In the genomic region with DNA sequence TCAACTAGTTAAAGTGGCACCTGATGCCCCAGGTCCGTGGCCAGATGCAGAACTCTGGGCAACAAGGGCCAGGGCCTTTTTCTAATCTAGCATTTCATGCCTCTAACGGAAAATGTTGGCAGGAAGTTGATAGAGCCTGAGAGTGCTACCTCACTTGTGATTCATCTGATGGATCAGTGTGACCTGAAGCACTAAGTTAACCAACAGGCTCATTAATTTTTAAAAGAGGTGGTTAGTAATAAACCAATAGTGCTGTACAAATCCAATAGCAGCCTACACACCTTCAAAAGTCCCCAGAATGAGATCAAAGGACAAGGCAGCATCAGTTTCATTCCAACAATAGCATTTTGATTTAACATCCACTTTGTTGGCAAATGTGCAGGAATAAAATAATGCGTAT, we compare ENCODE assay signal across 14 cellular contexts. TPM values are rescaled to one million over a fixed set of nuclear protein-coding genes. Genes with fewer than 3 reads are reported as not detected.
A peak's percentile ranks its signal among the peaks of the same experiment; 100 is the strongest.
DNase-seq lines count a peak whose midpoint lies in the region; ATAC-seq and TF ChIP-seq lines count a peak whose summit lies in the region.
"Had no signal": no experiment of that assay in that cellular context is flagged by ENCODE, and none has a peak within 500 bp of the region (broad histone marks: within the 10 kb centered on the region; RNA-seq: fewer than 3 reads in every experiment).

No MANE protein-coding gene starts in this region.

- peaks cover 10% of the 10 kb centered on the region for H3K27me3 Mint-ChIP-seq in activated CD8-positive, alpha-beta memory T cell treated with anti-CD3 and anti-CD28 coated beads, Interleukin-2, amount 10 ng/mL, durations not matched to agents 7 days and 5 days
- peaks cover 3% of the 10 kb centered on the region for H3K27me3 Mint-ChIP-seq in activated T-helper 17 cell treated with anti-CD3 and anti-CD28 coated beads, Interleukin-2, amount 50 U/mL, for 72 hours
- peaks cover 20% of the 10 kb centered on the region for H3K27me3 Mint-ChIP-seq in stimulated activated naive CD8-positive, alpha-beta T cell treated with anti-CD3 and anti-CD28 coated beads, Interleukin-15, amount 100 ng/mL, for 72 hours

- intact Hi-C loops in breast epithelium (cut with DNase I; ENCODE audit: low total_unique reads) = no loop called here

- no peak for TF ChIP-seq CTCF in breast epithelium (IDR thresholded peaks at IDR 0.05)

- H3K4me3 Mint-ChIP-seq in activated CD8-positive, alpha-beta memory T cell treated with anti-CD3 and anti-CD28 coated beads, Interleukin-2, amount 10 ng/mL, durations not matched to agents 7 days and 5 days = no peak overlapping the region
- H3K4me3 Mint-ChIP-seq in activated T-helper 17 cell treated with anti-CD3 and anti-CD28 coated beads, Interleukin-2, amount 50 U/mL, for 72 hours = no peak overlapping the region
- no peak overlapping the region for H3K4me3 Mint-ChIP-seq in stimulated activated naive CD8-positive, alpha-beta T cell treated with anti-CD3 and anti-CD28 coated beads, Interleukin-15, amount 100 ng/mL, for 72 hours
- H3K4me3 Mint-ChIP-seq: type B pancreatic cell had no signal

- H3K27ac Mint-ChIP-seq in activated CD8-positive, alpha-beta memory T cell treated with anti-CD3 and anti-CD28 coated beads, Interleukin-2, amount 10 ng/mL, durations not matched to agents 7 days and 5 days = peak overlapping the region; percentile 40
- peak overlapping the region; percentile 83 for H3K27ac Mint-ChIP-seq in activated T-helper 17 cell treated with anti-CD3 and anti-CD28 coated beads, Interleukin-2, amount 50 U/mL, for 72 hours
- H3K27ac Mint-ChIP-seq in stimulated activated naive CD8-positive, alpha-beta T cell treated with anti-CD3 and anti-CD28 coated beads, Interleukin-15, amount 100 ng/mL, for 72 hours = no peak overlapping the region
- H3K27ac Mint-ChIP-seq: type B pancreatic cell had no signal

- peaks cover 7% of the 10 kb centered on the region for H3K4me1 Mint-ChIP-seq in activated CD8-positive, alpha-beta memory T cell treated with anti-CD3 and anti-CD28 coated beads, Interleukin-2, amount 10 ng/mL, durations not matched to agents 7 days and 5 days
- peaks cover 5% of the 10 kb centered on the region for H3K4me1 Mint-ChIP-seq in activated T-helper 17 cell treated with anti-CD3 and anti-CD28 coated beads, Interleukin-2, amount 50 U/mL, for 72 hours
- H3K4me1 Mint-ChIP-seq in stimulated activated naive CD8-positive, alpha-beta T cell treated with anti-CD3 and anti-CD28 coated beads, Interleukin-15, amount 100 ng/mL, for 72 hours = peaks cover 20% of the 10 kb centered on the region

- no peaks in the 10 kb centered on the region for H3K9me3 Mint-ChIP-seq in activated CD8-positive, alpha-beta memory T cell treated with anti-CD3 and anti-CD28 coated beads, Interleukin-2, amount 10 ng/mL, durations not matched to agents 7 days and 5 days (ENCODE audit: low read depth)
- no peaks in the 10 kb centered on the region for H3K9me3 Mint-ChIP-seq in activated T-helper 17 cell treated with anti-CD3 and anti-CD28 coated beads, Interleukin-2, amount 50 U/mL, for 72 hours
- no peaks in the 10 kb centered on the region for H3K9me3 Mint-ChIP-seq in stimulated activated naive CD8-positive, alpha-beta T cell treated with anti-CD3 and anti-CD28 coated beads, Interleukin-15, amount 100 ng/mL, for 72 hours
- H3K9me3 Mint-ChIP-seq: type B pancreatic cell had no signal

- H3K4me3 ChIP-seq in breast epithelium = no peak overlapping the region

- ATAC-seq in activated CD8-positive, alpha-beta memory T cell treated with anti-CD3 and anti-CD28 coated beads, Interleukin-2, amount 10 ng/mL, durations not matched to agents 7 days and 5 days = peak; percentile 55
- ATAC-seq in HG03175 (IDR thresholded peaks at IDR 0.05; ENCODE audit: unreplicated experiment) = peak; percentile 49
- peak; percentile 78 for ATAC-seq in activated T-helper 17 cell treated with anti-CD3 and anti-CD28 coated beads, Interleukin-2, amount 50 U/mL, for 72 hours (replicated peaks)
- peak; percentile 82 for ATAC-seq in stimulated activated naive CD8-positive, alpha-beta T cell treated with anti-CD3 and anti-CD28 coated beads, Interleukin-15, amount 100 ng/mL, for 72 hours
- ATAC-seq in HG02571 (IDR thresholded peaks at IDR 0.05; ENCODE audit: unreplicated experiment) = no peak

- no peaks in the 10 kb centered on the region for H3K36me3 ChIP-seq in breast epithelium

- H3K27me3 ChIP-seq in breast epithelium = no peaks in the 10 kb centered on the region

- H3K27ac ChIP-seq in breast epithelium = no peak overlapping the region

- CTCF ChIA-PET in activated CD8-positive, alpha-beta memory T cell treated with anti-CD3 and anti-CD28 coated beads, Interleukin-2, amount 10 ng/mL, durations not matched to agents 7 days and 5 days (lab: Charles Lee) = no interaction called here

- TF ChIP-seq POLR2A in breast epithelium (IDR thresholded peaks at IDR 0.05) = no peak

- DNase-seq in activated CD8-positive, alpha-beta memory T cell treated with anti-CD3 and anti-CD28 coated beads, Interleukin-2, amount 10 ng/mL, durations not matched to agents 7 days and 5 days = no peak
- DNase-seq in activated CD8-positive, alpha-beta memory T cell treated with anti-CD3 and anti-CD28 coated beads, Interleukin-2, amount 50 U/mL, for 4 hours = no peak
- DNase-seq in stimulated activated naive CD8-positive, alpha-beta T cell treated with anti-CD3 and anti-CD28 coated beads, Interleukin-15, amount 100 ng/mL, for 72 hours = no peak
- DNase-seq in breast epithelium (ENCODE audit: low spot score in 2 of 2) (no peak), DMS114 treated with DMSO at 0.1 percent for 48 hours (lab: John Stamatoyannopoulos, UW; ENCODE audit: unreplicated experiment) (no peak)
- DNase-seq: DMS53; effector CD4-positive, alpha-beta T cell; foreskin melanocyte had no signal

- no peaks in the 10 kb centered on the region for H3K9me3 ChIP-seq in breast epithelium

- no peaks in the 10 kb centered on the region for H3K4me1 ChIP-seq in breast epithelium

- no peaks in the 10 kb centered on the region for H3K36me3 Mint-ChIP-seq in activated CD8-positive, alpha-beta memory T cell treated with anti-CD3 and anti-CD28 coated beads, Interleukin-2, amount 10 ng/mL, durations not matched to agents 7 days and 5 days
- no peaks in the 10 kb centered on the region for H3K36me3 Mint-ChIP-seq in activated T-helper 17 cell treated with anti-CD3 and anti-CD28 coated beads, Interleukin-2, amount 50 U/mL, for 72 hours (ENCODE audit: low read depth)

RNA-seq across cellular contexts. Expression of gene UBE2L5, which starts 19.0 kb away (rescaled TPM):
- not detected for total RNA-seq in activated CD8-positive, alpha-beta memory T cell treated with anti-CD3 and anti-CD28 coated beads, Interleukin-2, amount 10 ng/mL, durations not matched to agents 7 days and 5 days
- not detected for total RNA-seq in activated T-helper 17 cell treated with anti-CD3 and anti-CD28 coated beads, Interleukin-2, amount 50 U/mL, for 72 hours
- total RNA-seq in breast epithelium = 1 to 10 TPM in 1 of 3 donors, under 1 TPM in 1, not detected in 1; 0.98 to 1.3 TPM
- total RNA-seq: LHCN-M2, SK-MEL-5 had no signal

RNA-seq across cellular contexts. Expression of gene HMGB1, which starts 24.4 kb away (rescaled TPM):
- total RNA-seq in activated CD8-positive, alpha-beta memory T cell treated with anti-CD3 and anti-CD28 coated beads, Interleukin-2, amount 10 ng/mL, durations not matched to agents 7 days and 5 days = 100 to 1,000 TPM; 716 to 739 TPM
- total RNA-seq in activated T-helper 17 cell treated with anti-CD3 and anti-CD28 coated beads, Interleukin-2, amount 50 U/mL, for 72 hours = 100 to 1,000 TPM; 232 to 499 TPM
- 100 to 1,000 TPM; 185 to 269 (median 262) TPM for total RNA-seq in breast epithelium

Comparison
In these comparisons a context has a peak if more than half of its experiments do, and no peak if none do; other contexts are left out.
1. H3K27ac Mint-ChIP-seq: peak in activated CD8-positive, alpha-beta memory T cell treated with anti-CD3 and anti-CD28 coated beads, Interleukin-2, amount 10 ng/mL, durations not matched to agents 7 days and 5 days (single experiment) and activated T-helper 17 cell treated with anti-CD3 and anti-CD28 coated beads, Interleukin-2, amount 50 U/mL, for 72 hours (single experiment); none in stimulated activated naive CD8-positive, alpha-beta T cell treated with anti-CD3 and anti-CD28 coated beads, Interleukin-15, amount 100 ng/mL, for 72 hours (0 of 2).